16 cellular contexts compared by ENCODE assay signal in the genomic region with DNA sequence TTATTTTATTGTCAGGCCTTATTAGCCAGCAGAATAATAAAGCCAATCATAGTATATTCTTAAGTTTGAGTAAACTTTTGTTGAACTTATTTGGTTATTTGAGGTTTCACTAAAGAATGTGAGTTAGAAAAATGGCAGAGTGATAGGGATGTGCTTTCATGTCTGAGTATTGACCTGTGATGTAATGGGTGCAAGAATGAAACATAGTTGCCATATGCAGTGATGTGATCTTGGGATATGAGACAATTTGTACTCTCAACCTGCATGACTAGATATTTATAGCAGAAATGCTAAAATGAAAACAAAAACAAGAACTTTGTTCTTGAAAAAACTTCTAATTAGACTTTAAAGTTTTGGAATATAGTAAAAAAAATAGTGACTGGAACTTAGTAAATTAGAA.
DNase-seq lines count a peak whose midpoint lies in the region; ATAC-seq and TF ChIP-seq lines count a peak whose summit lies in the region.
"Had no signal": no experiment of that assay in that cellular context is flagged by ENCODE, and none has a peak within 500 bp of the region (broad histone marks: within the 10 kb centered on the region; RNA-seq: fewer than 3 reads in every experiment).

No MANE protein-coding gene starts in this region.

- H3K9me2 ChIP-seq in SK-N-SH (no peaks in the 10 kb centered on the region), hepatocyte (replicated peaks; ENCODE audit: insufficient read depth) (no peaks in the 10 kb centered on the region)

- TF ChIP-seq POLR2A in testis (IDR thresholded peaks at IDR 0.05), result no peak
- TF ChIP-seq POLR2A in adrenal gland (IDR thresholded peaks at IDR 0.05), result no peak

- H3K4me1 ChIP-seq in SK-N-SH (ENCODE audit: control insufficient read depth in 1 of 2, insufficient read depth in 2 of 2, low read depth in 1 of 2, low read length in 1 of 2) (peaks cover 6 to 20% of the 10 kb centered on the region in 2 experiments), hepatocyte (ENCODE audit: insufficient read depth) (peaks cover 13% of the 10 kb centered on the region), testis (peaks cover 18% of the 10 kb centered on the region), adrenal gland (replicated peaks in 1 of 2) (peaks cover 0 to 9% of the 10 kb centered on the region in 2 donors), heart right ventricle (peaks cover 0 to 21% (median 4%) of the 10 kb centered on the region in 9 donors)

- no peaks in the 10 kb centered on the region for H3K27me3 Mint-ChIP-seq in progenitor cell of endocrine pancreas

- no peak for TF ChIP-seq EP300 in SK-N-SH (IDR thresholded peaks at IDR 0.05; ENCODE audit: borderline replicate concordance in 1 of 2, low read depth in 1 of 2, low read length in 1 of 2)

- no peak overlapping the region for H3K27ac Mint-ChIP-seq in progenitor cell of endocrine pancreas

- H3K9me3 ChIP-seq in SK-N-SH (no peaks in the 10 kb centered on the region), hepatocyte (ENCODE audit: low read depth) (no peaks in the 10 kb centered on the region), testis (no peaks in the 10 kb centered on the region), adrenal gland (replicated peaks in 1 of 3) (no peaks in the 10 kb centered on the region), heart right ventricle (peaks cover 0 to 14% (median 0%) of the 10 kb centered on the region in 11 donors)

- H3K4me2 ChIP-seq in SK-N-SH (no peak overlapping the region), hepatocyte (no peak overlapping the region)
- H3K4me2 ChIP-seq: BLaER1 treated with 17β-estradiol and CSF1 and Interleukin-3, amounts not matched to agents 10 nM and 100 nM had no signal

- TF ChIP-seq RAD21 in SK-N-SH (IDR thresholded peaks at IDR 0.05; ENCODE audit: low read length), result no peak

- peaks cover 3% of the 10 kb centered on the region for H3F3A ChIP-seq in SK-N-SH (replicated peaks; ENCODE audit: insufficient read depth)

- POLR2A ChIA-PET in SK-N-SH (lab: Yijun Ruan, JAX), result no interaction called here

- H3K79me2 ChIP-seq in SK-N-SH (ENCODE audit: insufficient read depth), result no peaks in the 10 kb centered on the region
- H3K79me2 ChIP-seq in hepatocyte, result peaks cover 4% of the 10 kb centered on the region

- no peaks in the 10 kb centered on the region for H3K27me3 ChIP-seq in SK-N-SH (ENCODE audit: insufficient read depth)
- H3K27me3 ChIP-seq in hepatocyte, result no peaks in the 10 kb centered on the region
- no peaks in the 10 kb centered on the region for H3K27me3 ChIP-seq in testis
- no peaks in the 10 kb centered on the region for H3K27me3 ChIP-seq in adrenal gland
- H3K27me3 ChIP-seq in heart right ventricle, result no peaks in the 10 kb centered on the region
- H3K27me3 ChIP-seq: BLaER1 treated with 17β-estradiol and CSF1 and Interleukin-3, amounts not matched to agents 10 nM and 100 nM had no signal

- H3K4me1 Mint-ChIP-seq in progenitor cell of endocrine pancreas (ENCODE audit: low read depth), result peaks cover 15% of the 10 kb centered on the region

- DNase-seq in SK-N-SH (no peak), cardiac fibroblast (ENCODE audit: low read depth in 2 of 2) (peak; percentile 58 to 77), hepatocyte (ENCODE audit: low spot score) (no peak), testis (no peak), progenitor cell of endocrine pancreas (ENCODE audit: low spot score, unreplicated experiment) (no peak), adrenal gland (no peak), heart right ventricle (no peak)
- DNase-seq: KBM-7, NCI-H1048, NCI-H1694, NCI-H2107, NCI-H446, NCI-H774 had no signal

- H3K36me3 ChIP-seq in SK-N-SH (replicated peaks in 1 of 2; ENCODE audit: control insufficient read depth in 1 of 2, insufficient read depth in 2 of 2, low read length in 1 of 2) (no peaks in the 10 kb centered on the region), hepatocyte (replicated peaks; ENCODE audit: insufficient read depth, low read depth) (no peaks in the 10 kb centered on the region), testis (ENCODE audit: low read depth, missing control alignments) (no peaks in the 10 kb centered on the region), adrenal gland (replicated peaks in 1 of 2) (no peaks in the 10 kb centered on the region), heart right ventricle (no peaks in the 10 kb centered on the region)

- intact Hi-C loops in testis (cut with DNase I; ENCODE audit: low total_unique reads), result no loop called here
- intact Hi-C loops in adrenal gland (cut with DNase I), result no loop called here
- intact Hi-C loops in heart right ventricle (cut with DNase I), result no loop called here

- no peak overlapping the region for H3K9ac ChIP-seq in SK-N-SH
- H3K9ac ChIP-seq: BLaER1 treated with 17β-estradiol and CSF1 and Interleukin-3, amounts not matched to agents 10 nM and 100 nM had no signal

- peaks cover 10% of the 10 kb centered on the region for H3K9me3 Mint-ChIP-seq in progenitor cell of endocrine pancreas (ENCODE audit: low read depth)

- H3K4me3 ChIP-seq in SK-N-SH (ENCODE audit: low read depth in 2 of 2, low read length in 1 of 2) (no peak overlapping the region), cardiac fibroblast (replicated peaks in 1 of 2; ENCODE audit: low read depth in 2 of 2, low read length in 2 of 2) (no peak overlapping the region), hepatocyte (no peak overlapping the region), testis (no peak overlapping the region), adrenal gland (no peak overlapping the region), heart right ventricle (no peak overlapping the region)
- H3K4me3 ChIP-seq: BLaER1 treated with 17β-estradiol and CSF1 and Interleukin-3, amounts not matched to agents 10 nM and 100 nM; SK-N-MC had no signal

- H3K27ac ChIP-seq in SK-N-SH (ENCODE audit: low read depth in 2 of 2, low read length in 1 of 2) (peak overlapping the region in 1 of 2 experiments; percentile 5; a peak in 1 of 4 replicates), hepatocyte (peak overlapping the region; percentile 23), testis (peak overlapping the region; percentile 67 to 79), adrenal gland (no peak overlapping the region), heart right ventricle (no peak overlapping the region)
- H3K27ac ChIP-seq: BLaER1 treated with 17β-estradiol and CSF1 and Interleukin-3, amounts not matched to agents 10 nM and 100 nM; SK-N-MC had no signal

- peaks cover 6% of the 10 kb centered on the region for H3K36me3 Mint-ChIP-seq in progenitor cell of endocrine pancreas (ENCODE audit: insufficient read depth)

- H3K4me3 Mint-ChIP-seq in progenitor cell of endocrine pancreas (ENCODE audit: low read depth), result no peak overlapping the region

- H2AFZ ChIP-seq in SK-N-SH (ENCODE audit: low read depth), result no peak overlapping the region
- H2AFZ ChIP-seq in hepatocyte, result no peak overlapping the region

- CTCF ChIA-PET in SK-N-SH (lab: Yijun Ruan, JAX), result no interaction called here

- ATAC-seq in GM19395 (IDR thresholded peaks at IDR 0.05; ENCODE audit: unreplicated experiment) (no peak), heart right ventricle (no peak)

- TF ChIP-seq CTCF in SK-N-SH (IDR thresholded peaks at IDR 0.05), result no peak
- TF ChIP-seq CTCF in cardiac fibroblast (IDR thresholded peaks at IDR 0.05; ENCODE audit: low read depth, low read length), result no peak
- no peak for TF ChIP-seq CTCF in hepatocyte (IDR thresholded peaks at IDR 0.05; ENCODE audit: poor library complexity)
- TF ChIP-seq CTCF in testis (IDR thresholded peaks at IDR 0.05), result no peak
- TF ChIP-seq CTCF in progenitor cell of endocrine pancreas (IDR thresholded peaks at IDR 0.05; ENCODE audit: unreplicated experiment), result no peak
- TF ChIP-seq CTCF in adrenal gland (IDR thresholded peaks at IDR 0.05), result no peak
- TF ChIP-seq CTCF in heart right ventricle (IDR thresholded peaks at IDR 0.05), result no peak

- no peaks in the 10 kb centered on the region for H4K20me1 ChIP-seq in SK-N-SH (ENCODE audit: insufficient read depth)
- no peaks in the 10 kb centered on the region for H4K20me1 ChIP-seq in hepatocyte (ENCODE audit: insufficient read depth, poor library complexity, severe bottlenecking)
- H4K20me1 ChIP-seq: BLaER1 treated with 17β-estradiol and CSF1 and Interleukin-3, amounts not matched to agents 10 nM and 100 nM had no signal

TF ChIP-seq in SK-N-SH, 30 proteins besides CTCF, POLR2A, EP300 and RAD21:
- TF ChIP-seq RXRA (IDR thresholded peaks at IDR 0.05; ENCODE audit: borderline replicate concordance, low read depth) (0 out of 2 replicates have a peak, but pooled peaks have one; percentile 42), JUND (IDR thresholded peaks at IDR 0.05) (0 out of 2 replicates have a peak, but pooled peaks have one; percentile 13), GATA2 (CRISPR knock-in tag; IDR thresholded peaks at IDR 0.05) (no peak), TAF1 (IDR thresholded peaks at IDR 0.05; ENCODE audit: borderline replicate concordance, low read depth, low read length) (no peak), FOXM1 (IDR thresholded peaks at IDR 0.05; ENCODE audit: low read depth) (no peak), TEAD4 (IDR thresholded peaks at IDR 0.05; ENCODE audit: borderline replicate concordance, insufficient read depth) (no peak), FOXJ3 (CRISPR knock-in tag; IDR thresholded peaks at IDR 0.05) (no peak)
- TF ChIP-seq, protein P1, sequence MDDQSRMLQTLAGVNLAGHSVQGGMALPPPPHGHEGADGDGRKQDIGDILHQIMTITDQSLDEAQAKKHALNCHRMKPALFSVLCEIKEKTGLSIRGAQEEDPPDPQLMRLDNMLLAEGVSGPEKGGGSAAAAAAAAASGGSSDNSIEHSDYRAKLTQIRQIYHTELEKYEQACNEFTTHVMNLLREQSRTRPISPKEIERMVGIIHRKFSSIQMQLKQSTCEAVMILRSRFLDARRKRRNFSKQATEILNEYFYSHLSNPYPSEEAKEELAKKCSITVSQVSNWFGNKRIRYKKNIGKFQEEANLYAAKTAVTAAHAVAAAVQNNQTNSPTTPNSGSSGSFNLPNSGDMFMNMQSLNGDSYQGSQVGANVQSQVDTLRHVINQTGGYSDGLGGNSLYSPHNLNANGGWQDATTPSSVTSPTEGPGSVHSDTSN (IDR thresholded peaks at IDR 0.05), result 0 out of 2 replicates have a peak, but pooled peaks have one; percentile 38
- TF ChIP-seq, protein P2, sequence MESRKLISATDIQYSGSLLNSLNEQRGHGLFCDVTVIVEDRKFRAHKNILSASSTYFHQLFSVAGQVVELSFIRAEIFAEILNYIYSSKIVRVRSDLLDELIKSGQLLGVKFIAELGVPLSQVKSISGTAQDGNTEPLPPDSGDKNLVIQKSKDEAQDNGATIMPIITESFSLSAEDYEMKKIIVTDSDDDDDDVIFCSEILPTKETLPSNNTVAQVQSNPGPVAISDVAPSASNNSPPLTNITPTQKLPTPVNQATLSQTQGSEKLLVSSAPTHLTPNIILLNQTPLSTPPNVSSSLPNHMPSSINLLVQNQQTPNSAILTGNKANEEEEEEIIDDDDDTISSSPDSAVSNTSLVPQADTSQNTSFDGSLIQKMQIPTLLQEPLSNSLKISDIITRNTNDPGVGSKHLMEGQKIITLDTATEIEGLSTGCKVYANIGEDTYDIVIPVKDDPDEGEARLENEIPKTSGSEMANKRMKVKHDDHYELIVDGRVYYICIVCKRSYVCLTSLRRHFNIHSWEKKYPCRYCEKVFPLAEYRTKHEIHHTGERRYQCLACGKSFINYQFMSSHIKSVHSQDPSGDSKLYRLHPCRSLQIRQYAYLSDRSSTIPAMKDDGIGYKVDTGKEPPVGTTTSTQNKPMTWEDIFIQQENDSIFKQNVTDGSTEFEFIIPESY (IDR thresholded peaks at IDR 0.05; ENCODE audit: borderline replicate concordance, low read depth), result no peak

Comparison
In these comparisons a context has a peak if more than half of its experiments do, and no peak if none do; other contexts are left out.
1. DNase-seq: peak in cardiac fibroblast (2 of 2); none in SK-N-SH (single experiment), hepatocyte (single experiment), testis (single experiment), progenitor cell of endocrine pancreas (single experiment), adrenal gland (0 of 7) and heart right ventricle (0 of 2).
2. H3K27ac ChIP-seq: peak in hepatocyte (single experiment) and testis (2 of 2); none in adrenal gland (0 of 5) and heart right ventricle (0 of 10).